ENCODE assay signal across 20 cellular contexts in the genomic region with DNA sequence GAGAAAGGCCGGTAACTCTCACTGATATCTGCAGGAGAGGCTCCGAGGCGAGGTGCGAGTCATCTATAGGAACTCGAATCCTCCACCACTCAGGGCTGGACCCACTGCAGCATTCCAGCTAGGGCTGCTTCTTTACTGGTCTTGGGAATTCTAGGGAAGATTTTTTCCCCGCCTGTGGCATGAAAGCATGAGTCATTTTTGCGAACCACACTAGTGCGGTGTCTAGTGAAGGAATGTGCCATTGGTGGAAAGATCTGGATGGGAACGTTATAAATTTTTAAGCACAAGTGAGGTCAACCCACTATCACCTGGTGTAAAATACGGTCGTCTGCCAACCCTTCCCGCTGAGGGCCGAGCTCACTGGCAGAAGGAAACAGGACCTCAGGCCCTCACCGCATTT. TPM values are rescaled to one million over a fixed set of nuclear protein-coding genes. Genes with fewer than 3 reads are reported as not detected.
DNase-seq lines count a peak whose midpoint lies in the region; ATAC-seq and TF ChIP-seq lines count a peak whose summit lies in the region.
"Had no signal": no experiment of that assay in that cellular context is flagged by ENCODE, and none has a peak within 500 bp of the region (broad histone marks: within the 10 kb centered on the region; RNA-seq: fewer than 3 reads in every experiment).

No MANE protein-coding gene starts in this region.

- H3K27me3 ChIP-seq in adipocyte (replicated peaks; ENCODE audit: control insufficient read depth, insufficient read depth, low read length) (peaks cover 40% of the 10 kb centered on the region), hepatocyte (no peaks in the 10 kb centered on the region), left lung (peaks cover 0 to 10% of the 10 kb centered on the region in 2 donors)

- H2AFZ ChIP-seq in hepatocyte: no peak overlapping the region

- no peak for ATAC-seq in left lung
- ATAC-seq: heart left ventricle, left ventricle myocardium superior, Right ventricle myocardium inferior had no signal

- no peak for TF ChIP-seq CTCF in GM13977 (IDR thresholded peaks at IDR 0.05; ENCODE audit: extremely low read depth, insufficient read depth, missing control alignments)
- TF ChIP-seq CTCF in hepatocyte (IDR thresholded peaks at IDR 0.05; ENCODE audit: poor library complexity): no peak
- TF ChIP-seq CTCF in left lung (IDR thresholded peaks at IDR 0.05): no peak

- no peak overlapping the region for H3K4me3 ChIP-seq in adipocyte (ENCODE audit: low read length)
- H3K4me3 ChIP-seq in hepatocyte: no peak overlapping the region
- H3K4me3 ChIP-seq in left lung: no peak overlapping the region
- H3K4me3 ChIP-seq: heart left ventricle, tibial nerve had no signal

- H3K4me1 ChIP-seq in adipocyte (ENCODE audit: control insufficient read depth, insufficient read depth, low read length) (no peaks in the 10 kb centered on the region), hepatocyte (ENCODE audit: insufficient read depth) (no peaks in the 10 kb centered on the region), left lung (no peaks in the 10 kb centered on the region)
- H3K4me1 ChIP-seq: heart left ventricle, tibial nerve had no signal

- no peaks in the 10 kb centered on the region for H3K36me3 ChIP-seq in adipocyte (ENCODE audit: control insufficient read depth, insufficient read depth, low read length, severe bottlenecking)
- no peaks in the 10 kb centered on the region for H3K36me3 ChIP-seq in hepatocyte (replicated peaks; ENCODE audit: insufficient read depth, low read depth)
- no peaks in the 10 kb centered on the region for H3K36me3 ChIP-seq in left lung
- H3K36me3 ChIP-seq: heart left ventricle, tibial nerve had no signal

- H3K9ac ChIP-seq in adipocyte (ENCODE audit: low read length): no peak overlapping the region

- H3K27ac ChIP-seq in hepatocyte (no peak overlapping the region), left lung (no peak overlapping the region)
- H3K27ac ChIP-seq: 22Rv1, epithelial cell of prostate, heart left ventricle, tibial nerve had no signal

- intact Hi-C loops in left lung (cut with DNase I): no loop called here

- no peaks in the 10 kb centered on the region for H3K79me2 ChIP-seq in hepatocyte

- no peaks in the 10 kb centered on the region for H3K9me3 ChIP-seq in adipocyte (ENCODE audit: control insufficient read depth, low read length)
- no peaks in the 10 kb centered on the region for H3K9me3 ChIP-seq in hepatocyte (ENCODE audit: low read depth)
- H3K9me3 ChIP-seq in left lung: peaks cover 0 to 2% of the 10 kb centered on the region in 2 donors
- H3K9me3 ChIP-seq: heart left ventricle, tibial nerve had no signal

- H4K20me1 ChIP-seq in hepatocyte (ENCODE audit: insufficient read depth, poor library complexity, severe bottlenecking): no peaks in the 10 kb centered on the region

- WGBS in hepatocyte (ENCODE audit: low lambda C conversion rate, missing lambda C conversion rate): 78% methylated on average over 14 of the region's 14 CpGs

- no peak overlapping the region for H3K4me2 ChIP-seq in hepatocyte

- in situ Hi-C loops in GM13977 (cut with MboI; ENCODE audit: low pct_unique_long_range_greater_than_20kb, low sequenced_read_pairs, unreplicated experiment): no loop called here

- peak; percentile 24 for DNase-seq in activated CD8-positive, alpha-beta memory T cell treated with anti-CD3 and anti-CD28 coated beads for 24 hours
- DNase-seq in activated CD8-positive, alpha-beta memory T cell treated with anti-CD3 and anti-CD28 coated beads, Interleukin-2, amount 50 U/mL, for 4 hours: no peak
- DNase-seq in adipocyte (ENCODE audit: low read depth): peak; percentile 25
- peak; percentile 23 for DNase-seq in iris pigment epithelial cell (ENCODE audit: low read depth)
- DNase-seq in GM13977 (ENCODE audit: low spot score): no peak
- DNase-seq in hepatocyte (ENCODE audit: low spot score): no peak
- DNase-seq in COR-L47 (lab: John Stamatoyannopoulos, UW): no peak
- no peak for DNase-seq in left lung
- DNase-seq: activated CD4-positive, alpha-beta T cell treated with anti-CD3 and anti-CD28 coated beads, Interleukin-2, amount 10 ng/mL, durations not matched to agents 24 days and 14 days; activated T-cell treated with anti-CD3 and anti-CD28 coated beads, Interleukin-2, amount 50 U/mL, for 1 hour; H9; heart left ventricle; left ventricle myocardium superior; NCI-H2029; stimulated activated CD4-positive, alpha-beta T cell treated with anti-CD3 and anti-CD28 coated beads, Interleukin-1b, Interleukin-23, amount 100 ng/mL, for 48 hours; T1000 had no signal

- no peaks in the 10 kb centered on the region for H3K9me2 ChIP-seq in hepatocyte (replicated peaks; ENCODE audit: insufficient read depth)

RNA-seq across cellular contexts. Expression of gene SYF2, which starts 49.7 kb away (rescaled TPM):
- total RNA-seq in hepatocyte (53.6 and 66.3 TPM in 2 replicates), left lung (10 to 100 TPM; 29.1 to 29.3 TPM)
- 34.2 and 49.2 TPM in 2 replicates for polyA plus RNA-seq in hepatocyte

Comparison
In these comparisons a context has a peak if more than half of its experiments do, and no peak if none do; other contexts are left out.
1. DNase-seq: peak in activated CD8-positive, alpha-beta memory T cell treated with anti-CD3 and anti-CD28 coated beads for 24 hours (single experiment), adipocyte (single experiment) and iris pigment epithelial cell (single experiment); none in activated CD8-positive, alpha-beta memory T cell treated with anti-CD3 and anti-CD28 coated beads, Interleukin-2, amount 50 U/mL, for 4 hours (single experiment), GM13977 (single experiment), hepatocyte (single experiment), COR-L47 (single experiment) and left lung (0 of 2).